In genomic region chr1:179293340-179294327, GRCh38 we compare ENCODE assay signal across 1 cellular context.
A peak's percentile ranks its signal among the peaks of the same experiment; 100 is the strongest.
TF ChIP-seq lines count a peak whose summit lies in the region.

Gene SOAT1 (plus strand): TSS chr1:179293797. CDS start chr1:179302685, 8,888 bp downstream.

TF ChIP-seq in HepG2, 621 proteins besides CTCF, POLR2A, EP300 and RAD21 (continued from another document and continues in another):
- no peak for TF ChIP-seq ZBTB40 (IDR thresholded peaks at IDR 0.05)
- TF ChIP-seq ZBTB40 (CRISPR knock-in tag; IDR thresholded peaks at IDR 0.05): no peak
- no peak for TF ChIP-seq ZNF296 (CRISPR knock-in tag; conservative IDR thresholded peaks at IDR 0.05)
- no peak for TF ChIP-seq ZNF556 (CRISPR knock-in tag; IDR thresholded peaks at IDR 0.05; ENCODE audit: borderline replicate concordance)
- peak; percentile 60; the same call in 1 of the 2 replicates for TF ChIP-seq ZNF441 (CRISPR knock-in tag; IDR thresholded peaks at IDR 0.05; ENCODE audit: borderline replicate concordance)
- TF ChIP-seq, protein P1, sequence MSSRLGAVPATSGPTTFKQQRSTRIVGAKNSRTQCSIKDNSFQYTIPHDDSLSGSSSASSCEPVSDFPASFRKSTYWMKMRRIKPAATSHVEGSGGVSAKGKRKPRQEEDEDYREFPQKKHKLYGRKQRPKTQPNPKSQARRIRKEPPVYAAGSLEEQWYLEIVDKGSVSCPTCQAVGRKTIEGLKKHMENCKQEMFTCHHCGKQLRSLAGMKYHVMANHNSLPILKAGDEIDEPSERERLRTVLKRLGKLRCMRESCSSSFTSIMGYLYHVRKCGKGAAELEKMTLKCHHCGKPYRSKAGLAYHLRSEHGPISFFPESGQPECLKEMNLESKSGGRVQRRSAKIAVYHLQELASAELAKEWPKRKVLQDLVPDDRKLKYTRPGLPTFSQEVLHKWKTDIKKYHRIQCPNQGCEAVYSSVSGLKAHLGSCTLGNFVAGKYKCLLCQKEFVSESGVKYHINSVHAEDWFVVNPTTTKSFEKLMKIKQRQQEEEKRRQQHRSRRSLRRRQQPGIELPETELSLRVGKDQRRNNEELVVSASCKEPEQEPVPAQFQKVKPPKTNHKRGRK (CRISPR knock-in tag; IDR thresholded peaks at IDR 0.05): no peak
- peak; percentile 73 for TF ChIP-seq ZNF350 (CRISPR knock-in tag; IDR thresholded peaks at IDR 0.05; ENCODE audit: borderline replicate concordance, low read depth)
- TF ChIP-seq RFXANK (CRISPR knock-in tag; IDR thresholded peaks at IDR 0.05): no peak
- TF ChIP-seq ATRX (CRISPR knock-in tag; IDR thresholded peaks at IDR 0.05; ENCODE audit: borderline replicate concordance): no peak
- TF ChIP-seq ERF (CRISPR knock-in tag; IDR thresholded peaks at IDR 0.05): 0 out of 2 replicates have a peak, but pooled peaks have one; percentile 47
- no peak for TF ChIP-seq JUNB (CRISPR knock-in tag; IDR thresholded peaks at IDR 0.05; ENCODE audit: borderline replicate concordance)
- TF ChIP-seq DMAP1 (CRISPR knock-in tag; IDR thresholded peaks at IDR 0.05): peak; percentile 58; the same call in 1 of the 2 replicates
- 0 out of 2 replicates have a peak, but pooled peaks have one; percentile 22 for TF ChIP-seq FOXA3 (CRISPR knock-in tag; IDR thresholded peaks at IDR 0.05)
- no peak for TF ChIP-seq U2AF2 (IDR thresholded peaks at IDR 0.05; ENCODE audit: low read depth, low read length)
- TF ChIP-seq ATF4 (CRISPR knock-in tag; IDR thresholded peaks at IDR 0.05): peak in 1 of 2 experiments; percentile 22; a peak in 2 of 4 replicates
- peak; percentile 76; the same call in 1 of the 2 replicates for TF ChIP-seq RFXAP (CRISPR knock-in tag; IDR thresholded peaks at IDR 0.05; ENCODE audit: borderline replicate concordance)
- TF ChIP-seq MTA1 (CRISPR knock-in tag; IDR thresholded peaks at IDR 0.05; ENCODE audit: borderline replicate concordance): peak; percentile 81; the same call in 1 of the 2 replicates
- TF ChIP-seq CENPT (CRISPR knock-in tag; IDR thresholded peaks at IDR 0.05; ENCODE audit: low read depth): no peak
- TF ChIP-seq ZNF501 (CRISPR knock-in tag; IDR thresholded peaks at IDR 0.05): peak; percentile 38
- TF ChIP-seq KDM6A (CRISPR knock-in tag; IDR thresholded peaks at IDR 0.05; ENCODE audit: low read depth): no peak
- no peak for TF ChIP-seq RAD51 (IDR thresholded peaks at IDR 0.05; ENCODE audit: borderline replicate concordance)
- no peak for TF ChIP-seq ZNF143 (CRISPR knock-in tag; IDR thresholded peaks at IDR 0.05)
- peak; percentile 95 for TF ChIP-seq SP4 (CRISPR knock-in tag; IDR thresholded peaks at IDR 0.05)
- TF ChIP-seq ZBTB25 (CRISPR knock-in tag; IDR thresholded peaks at IDR 0.05): no peak
- TF ChIP-seq ZNF547 (CRISPR knock-in tag; IDR thresholded peaks at IDR 0.05): no peak; the same call in 1 of the 2 replicates
- TF ChIP-seq TIGD3 (CRISPR knock-in tag; IDR thresholded peaks at IDR 0.05; ENCODE audit: borderline replicate concordance): peak; percentile 44; the same call in 1 of the 2 replicates
- no peak for TF ChIP-seq TCF12 (IDR thresholded peaks at IDR 0.05)
- TF ChIP-seq TCF12 (CRISPR knock-in tag; IDR thresholded peaks at IDR 0.05): no peak
- TF ChIP-seq ZNF670 (CRISPR knock-in tag; IDR thresholded peaks at IDR 0.05; ENCODE audit: borderline replicate concordance): 0 out of 2 replicates have a peak, but pooled peaks have one; percentile 70
- TF ChIP-seq HNRNPLL (IDR thresholded peaks at IDR 0.05; ENCODE audit: low read depth, low read length, poor library complexity, severe bottlenecking): peak; percentile 95
- TF ChIP-seq, protein P2, sequence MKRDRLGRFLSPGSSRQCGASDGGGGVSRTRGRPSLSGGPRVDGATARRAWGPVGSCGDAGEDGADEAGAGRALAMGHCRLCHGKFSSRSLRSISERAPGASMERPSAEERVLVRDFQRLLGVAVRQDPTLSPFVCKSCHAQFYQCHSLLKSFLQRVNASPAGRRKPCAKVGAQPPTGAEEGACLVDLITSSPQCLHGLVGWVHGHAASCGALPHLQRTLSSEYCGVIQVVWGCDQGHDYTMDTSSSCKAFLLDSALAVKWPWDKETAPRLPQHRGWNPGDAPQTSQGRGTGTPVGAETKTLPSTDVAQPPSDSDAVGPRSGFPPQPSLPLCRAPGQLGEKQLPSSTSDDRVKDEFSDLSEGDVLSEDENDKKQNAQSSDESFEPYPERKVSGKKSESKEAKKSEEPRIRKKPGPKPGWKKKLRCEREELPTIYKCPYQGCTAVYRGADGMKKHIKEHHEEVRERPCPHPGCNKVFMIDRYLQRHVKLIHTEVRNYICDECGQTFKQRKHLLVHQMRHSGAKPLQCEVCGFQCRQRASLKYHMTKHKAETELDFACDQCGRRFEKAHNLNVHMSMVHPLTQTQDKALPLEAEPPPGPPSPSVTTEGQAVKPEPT (CRISPR knock-in tag; IDR thresholded peaks at IDR 0.05; ENCODE audit: low read depth): no peak
- no peak for TF ChIP-seq ZFP36L2 (CRISPR knock-in tag; IDR thresholded peaks at IDR 0.05)
- no peak for TF ChIP-seq ZBTB2 (CRISPR knock-in tag; IDR thresholded peaks at IDR 0.05; ENCODE audit: low read depth)
- TF ChIP-seq ZC3H4 (CRISPR knock-in tag; IDR thresholded peaks at IDR 0.05; ENCODE audit: borderline replicate concordance): no peak
- TF ChIP-seq ZNF724P (CRISPR knock-in tag; IDR thresholded peaks at IDR 0.05; ENCODE audit: borderline replicate concordance): peak; percentile 78
- no peak for TF ChIP-seq HNRNPH1 (optimal IDR thresholded peaks at IDR 0.05; ENCODE audit: low read depth, low read length)
- peak; percentile 71 for TF ChIP-seq PITX1 (CRISPR knock-in tag; IDR thresholded peaks at IDR 0.05)
- TF ChIP-seq LCORL (IDR thresholded peaks at IDR 0.05): peak; percentile 91
- no peak for TF ChIP-seq LCORL (CRISPR knock-in tag; IDR thresholded peaks at IDR 0.05)
- TF ChIP-seq HOXA7 (CRISPR knock-in tag; IDR thresholded peaks at IDR 0.05): no peak
- TF ChIP-seq, protein P3, sequence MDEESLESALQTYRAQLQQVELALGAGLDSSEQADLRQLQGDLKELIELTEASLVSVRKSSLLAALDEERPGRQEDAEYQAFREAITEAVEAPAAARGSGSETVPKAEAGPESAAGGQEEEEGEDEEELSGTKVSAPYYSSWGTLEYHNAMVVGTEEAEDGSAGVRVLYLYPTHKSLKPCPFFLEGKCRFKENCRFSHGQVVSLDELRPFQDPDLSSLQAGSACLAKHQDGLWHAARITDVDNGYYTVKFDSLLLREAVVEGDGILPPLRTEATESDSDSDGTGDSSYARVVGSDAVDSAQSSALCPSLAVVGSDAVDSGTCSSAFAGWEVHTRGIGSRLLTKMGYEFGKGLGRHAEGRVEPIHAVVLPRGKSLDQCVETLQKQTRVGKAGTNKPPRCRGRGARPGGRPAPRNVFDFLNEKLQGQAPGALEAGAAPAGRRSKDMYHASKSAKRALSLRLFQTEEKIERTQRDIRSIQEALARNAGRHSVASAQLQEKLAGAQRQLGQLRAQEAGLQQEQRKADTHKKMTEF (CRISPR knock-in tag; IDR thresholded peaks at IDR 0.05): peak; percentile 68; the same call in 1 of the 2 replicates
- TF ChIP-seq FLYWCH1 (CRISPR knock-in tag; IDR thresholded peaks at IDR 0.05): no peak
- TF ChIP-seq ZNF749 (CRISPR knock-in tag; IDR thresholded peaks at IDR 0.05; ENCODE audit: borderline replicate concordance): peak; percentile 50; the same call in 1 of the 2 replicates
- no peak; the same call in 1 of the 2 replicates for TF ChIP-seq ELF4 (CRISPR knock-in tag; IDR thresholded peaks at IDR 0.05; ENCODE audit: borderline replicate concordance)
- TF ChIP-seq SRSF1 (optimal IDR thresholded peaks at IDR 0.05; ENCODE audit: low read depth, low read length): peak; percentile 82
- peak; percentile 61; the same call in 1 of the 2 replicates for TF ChIP-seq KDM3A (CRISPR knock-in tag; IDR thresholded peaks at IDR 0.05; ENCODE audit: low read depth)
- TF ChIP-seq ZNF720 (CRISPR knock-in tag; IDR thresholded peaks at IDR 0.05): no peak
